In the genomic region with DNA sequence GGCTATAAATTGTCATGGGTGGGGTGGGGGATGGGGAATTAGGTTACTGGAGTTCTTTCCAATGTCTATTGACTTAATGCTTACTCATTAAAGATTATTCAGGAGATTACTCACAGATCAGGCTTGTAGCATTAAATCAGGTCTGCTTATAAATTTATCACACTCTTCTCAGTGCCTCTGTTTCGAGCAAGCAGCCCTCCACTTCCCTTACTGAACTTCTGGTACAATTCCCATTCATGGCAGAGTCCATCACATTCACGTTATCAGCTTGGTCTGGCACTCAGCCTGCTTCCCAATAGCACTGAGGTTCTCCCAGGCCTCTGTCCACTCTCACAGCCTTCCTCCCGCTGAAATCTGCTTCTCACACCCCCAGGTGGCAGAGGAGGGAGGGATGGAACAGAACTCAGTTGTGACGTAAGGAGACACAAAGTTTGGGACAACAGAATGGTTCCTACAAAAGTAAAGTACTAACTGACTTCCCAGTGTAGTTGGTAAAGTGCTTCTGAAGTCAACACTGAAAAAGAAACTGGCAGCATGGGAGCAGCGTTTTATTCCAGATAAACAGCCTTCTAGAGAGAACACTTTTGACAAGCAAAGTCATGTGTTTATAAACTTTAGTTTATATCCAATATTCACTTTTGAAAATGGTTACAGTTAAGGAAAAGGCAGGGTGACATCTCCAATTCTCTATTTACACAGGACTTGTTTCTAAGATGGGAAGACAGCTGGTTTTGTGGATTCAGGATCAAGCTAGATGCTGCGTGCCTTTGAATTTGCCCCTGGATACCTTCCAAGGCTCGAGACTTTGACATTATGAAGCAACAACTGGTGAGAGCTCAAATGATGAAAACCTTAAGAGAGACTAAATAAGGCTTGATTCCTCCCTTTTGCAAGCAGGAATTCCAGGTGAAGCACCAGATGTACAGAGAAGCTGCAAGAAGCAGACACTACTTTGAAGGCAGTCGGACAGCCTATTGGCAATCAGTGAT, we compare ENCODE assay signal across 1 cellular context.
TF ChIP-seq lines count a peak whose summit lies in the region.

No MANE protein-coding gene starts in this region.

TF ChIP-seq in SK-N-SH, 30 proteins besides CTCF, POLR2A, EP300 and RAD21 (continued from another document):
- no peak for TF ChIP-seq NRF1 (IDR thresholded peaks at IDR 0.05; ENCODE audit: low read depth, low read length)
- TF ChIP-seq TCF12 (IDR thresholded peaks at IDR 0.05): peak; percentile 38
- peak; percentile 46; the same call in 1 of the 2 replicates for TF ChIP-seq FOSL2 (IDR thresholded peaks at IDR 0.05; ENCODE audit: borderline replicate concordance, low read depth)
- TF ChIP-seq FOXJ3 (CRISPR knock-in tag; IDR thresholded peaks at IDR 0.05): no peak
- 0 out of 2 replicates have a peak, but pooled peaks have one; percentile 20 for TF ChIP-seq REST (IDR thresholded peaks at IDR 0.05; ENCODE audit: low read depth, low read length)
- TF ChIP-seq, protein P1, sequence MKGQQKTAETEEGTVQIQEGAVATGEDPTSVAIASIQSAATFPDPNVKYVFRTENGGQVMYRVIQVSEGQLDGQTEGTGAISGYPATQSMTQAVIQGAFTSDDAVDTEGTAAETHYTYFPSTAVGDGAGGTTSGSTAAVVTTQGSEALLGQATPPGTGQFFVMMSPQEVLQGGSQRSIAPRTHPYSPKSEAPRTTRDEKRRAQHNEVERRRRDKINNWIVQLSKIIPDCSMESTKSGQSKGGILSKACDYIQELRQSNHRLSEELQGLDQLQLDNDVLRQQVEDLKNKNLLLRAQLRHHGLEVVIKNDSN (IDR thresholded peaks at IDR 0.05; ENCODE audit: borderline replicate concordance, low read depth): no peak
- TF ChIP-seq SIN3A (IDR thresholded peaks at IDR 0.05; ENCODE audit: borderline replicate concordance, low read depth, low read length): no peak
